ENCODE assay signal across 2 cellular contexts in the genomic region with DNA sequence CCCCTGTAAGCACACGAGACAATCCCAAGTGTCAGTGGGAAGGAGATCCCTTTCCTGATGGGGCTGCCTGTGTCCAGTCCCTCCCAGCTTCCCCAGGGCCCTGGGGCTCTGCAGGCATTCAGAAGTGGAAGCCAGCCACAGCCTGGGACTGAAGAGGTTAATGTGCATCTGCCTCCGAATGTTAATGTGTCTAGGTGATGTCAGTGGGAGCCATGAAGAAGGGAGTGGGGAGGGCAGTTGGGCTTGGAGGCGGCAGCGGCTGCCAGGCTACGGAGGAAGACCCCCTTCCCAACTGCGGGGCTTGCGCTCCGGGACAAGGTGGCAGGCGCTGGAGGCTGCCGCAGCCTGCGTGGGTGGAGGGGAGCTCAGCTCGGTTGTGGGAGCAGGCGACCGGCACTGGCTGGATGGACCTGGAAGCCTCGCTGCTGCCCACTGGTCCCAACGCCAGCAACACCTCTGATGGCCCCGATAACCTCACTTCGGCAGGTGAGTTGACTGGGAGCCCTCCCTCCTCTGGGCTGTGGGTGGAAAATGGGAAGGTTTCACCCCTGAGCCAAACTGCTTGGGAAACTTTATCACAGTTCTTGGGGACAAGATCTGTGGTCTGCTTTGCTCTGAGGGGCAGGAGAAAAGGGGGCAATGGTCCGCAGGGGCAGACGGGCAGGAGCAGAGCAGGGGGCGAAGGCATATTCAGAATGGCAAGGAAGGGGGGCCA.
TF ChIP-seq lines count a peak whose summit lies in the region.

A gene with protein sequence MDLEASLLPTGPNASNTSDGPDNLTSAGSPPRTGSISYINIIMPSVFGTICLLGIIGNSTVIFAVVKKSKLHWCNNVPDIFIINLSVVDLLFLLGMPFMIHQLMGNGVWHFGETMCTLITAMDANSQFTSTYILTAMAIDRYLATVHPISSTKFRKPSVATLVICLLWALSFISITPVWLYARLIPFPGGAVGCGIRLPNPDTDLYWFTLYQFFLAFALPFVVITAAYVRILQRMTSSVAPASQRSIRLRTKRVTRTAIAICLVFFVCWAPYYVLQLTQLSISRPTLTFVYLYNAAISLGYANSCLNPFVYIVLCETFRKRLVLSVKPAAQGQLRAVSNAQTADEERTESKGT (plus strand): TSS at position 236 of the 715 bp plus-strand sequence. CDS start 169 bp downstream, at position 405.

TF ChIP-seq in SK-N-SH, 30 proteins besides CTCF, POLR2A, EP300 and RAD21:
- TF ChIP-seq, protein P1, sequence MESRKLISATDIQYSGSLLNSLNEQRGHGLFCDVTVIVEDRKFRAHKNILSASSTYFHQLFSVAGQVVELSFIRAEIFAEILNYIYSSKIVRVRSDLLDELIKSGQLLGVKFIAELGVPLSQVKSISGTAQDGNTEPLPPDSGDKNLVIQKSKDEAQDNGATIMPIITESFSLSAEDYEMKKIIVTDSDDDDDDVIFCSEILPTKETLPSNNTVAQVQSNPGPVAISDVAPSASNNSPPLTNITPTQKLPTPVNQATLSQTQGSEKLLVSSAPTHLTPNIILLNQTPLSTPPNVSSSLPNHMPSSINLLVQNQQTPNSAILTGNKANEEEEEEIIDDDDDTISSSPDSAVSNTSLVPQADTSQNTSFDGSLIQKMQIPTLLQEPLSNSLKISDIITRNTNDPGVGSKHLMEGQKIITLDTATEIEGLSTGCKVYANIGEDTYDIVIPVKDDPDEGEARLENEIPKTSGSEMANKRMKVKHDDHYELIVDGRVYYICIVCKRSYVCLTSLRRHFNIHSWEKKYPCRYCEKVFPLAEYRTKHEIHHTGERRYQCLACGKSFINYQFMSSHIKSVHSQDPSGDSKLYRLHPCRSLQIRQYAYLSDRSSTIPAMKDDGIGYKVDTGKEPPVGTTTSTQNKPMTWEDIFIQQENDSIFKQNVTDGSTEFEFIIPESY (IDR thresholded peaks at IDR 0.05; ENCODE audit: borderline replicate concordance, low read depth) = no peak
- TF ChIP-seq, protein P2, sequence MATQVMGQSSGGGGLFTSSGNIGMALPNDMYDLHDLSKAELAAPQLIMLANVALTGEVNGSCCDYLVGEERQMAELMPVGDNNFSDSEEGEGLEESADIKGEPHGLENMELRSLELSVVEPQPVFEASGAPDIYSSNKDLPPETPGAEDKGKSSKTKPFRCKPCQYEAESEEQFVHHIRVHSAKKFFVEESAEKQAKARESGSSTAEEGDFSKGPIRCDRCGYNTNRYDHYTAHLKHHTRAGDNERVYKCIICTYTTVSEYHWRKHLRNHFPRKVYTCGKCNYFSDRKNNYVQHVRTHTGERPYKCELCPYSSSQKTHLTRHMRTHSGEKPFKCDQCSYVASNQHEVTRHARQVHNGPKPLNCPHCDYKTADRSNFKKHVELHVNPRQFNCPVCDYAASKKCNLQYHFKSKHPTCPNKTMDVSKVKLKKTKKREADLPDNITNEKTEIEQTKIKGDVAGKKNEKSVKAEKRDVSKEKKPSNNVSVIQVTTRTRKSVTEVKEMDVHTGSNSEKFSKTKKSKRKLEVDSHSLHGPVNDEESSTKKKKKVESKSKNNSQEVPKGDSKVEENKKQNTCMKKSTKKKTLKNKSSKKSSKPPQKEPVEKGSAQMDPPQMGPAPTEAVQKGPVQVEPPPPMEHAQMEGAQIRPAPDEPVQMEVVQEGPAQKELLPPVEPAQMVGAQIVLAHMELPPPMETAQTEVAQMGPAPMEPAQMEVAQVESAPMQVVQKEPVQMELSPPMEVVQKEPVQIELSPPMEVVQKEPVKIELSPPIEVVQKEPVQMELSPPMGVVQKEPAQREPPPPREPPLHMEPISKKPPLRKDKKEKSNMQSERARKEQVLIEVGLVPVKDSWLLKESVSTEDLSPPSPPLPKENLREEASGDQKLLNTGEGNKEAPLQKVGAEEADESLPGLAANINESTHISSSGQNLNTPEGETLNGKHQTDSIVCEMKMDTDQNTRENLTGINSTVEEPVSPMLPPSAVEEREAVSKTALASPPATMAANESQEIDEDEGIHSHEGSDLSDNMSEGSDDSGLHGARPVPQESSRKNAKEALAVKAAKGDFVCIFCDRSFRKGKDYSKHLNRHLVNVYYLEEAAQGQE (IDR thresholded peaks at IDR 0.05; ENCODE audit: low read depth, low read length) = no peak
- TF ChIP-seq NFIC (IDR thresholded peaks at IDR 0.05; ENCODE audit: borderline replicate concordance) = no peak
- TF ChIP-seq GABPA (IDR thresholded peaks at IDR 0.05; ENCODE audit: low read depth) = no peak
- TF ChIP-seq TCF12 (IDR thresholded peaks at IDR 0.05) = no peak
- TF ChIP-seq, protein P3, sequence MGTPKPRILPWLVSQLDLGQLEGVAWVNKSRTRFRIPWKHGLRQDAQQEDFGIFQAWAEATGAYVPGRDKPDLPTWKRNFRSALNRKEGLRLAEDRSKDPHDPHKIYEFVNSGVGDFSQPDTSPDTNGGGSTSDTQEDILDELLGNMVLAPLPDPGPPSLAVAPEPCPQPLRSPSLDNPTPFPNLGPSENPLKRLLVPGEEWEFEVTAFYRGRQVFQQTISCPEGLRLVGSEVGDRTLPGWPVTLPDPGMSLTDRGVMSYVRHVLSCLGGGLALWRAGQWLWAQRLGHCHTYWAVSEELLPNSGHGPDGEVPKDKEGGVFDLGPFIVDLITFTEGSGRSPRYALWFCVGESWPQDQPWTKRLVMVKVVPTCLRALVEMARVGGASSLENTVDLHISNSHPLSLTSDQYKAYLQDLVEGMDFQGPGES (IDR thresholded peaks at IDR 0.05; ENCODE audit: low read depth, low read length) = no peak
- TF ChIP-seq SIN3A (IDR thresholded peaks at IDR 0.05; ENCODE audit: borderline replicate concordance, low read depth, low read length) = no peak
- TF ChIP-seq MXI1 (IDR thresholded peaks at IDR 0.05; ENCODE audit: low read depth, low read length) = no peak
- TF ChIP-seq YY1 (IDR thresholded peaks at IDR 0.05; ENCODE audit: low read depth) = no peak
- TF ChIP-seq SMC3 (IDR thresholded peaks at IDR 0.05; ENCODE audit: low read depth, low read length) = no peak
- TF ChIP-seq, protein P4, sequence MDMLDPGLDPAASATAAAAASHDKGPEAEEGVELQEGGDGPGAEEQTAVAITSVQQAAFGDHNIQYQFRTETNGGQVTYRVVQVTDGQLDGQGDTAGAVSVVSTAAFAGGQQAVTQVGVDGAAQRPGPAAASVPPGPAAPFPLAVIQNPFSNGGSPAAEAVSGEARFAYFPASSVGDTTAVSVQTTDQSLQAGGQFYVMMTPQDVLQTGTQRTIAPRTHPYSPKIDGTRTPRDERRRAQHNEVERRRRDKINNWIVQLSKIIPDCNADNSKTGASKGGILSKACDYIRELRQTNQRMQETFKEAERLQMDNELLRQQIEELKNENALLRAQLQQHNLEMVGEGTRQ (IDR thresholded peaks at IDR 0.05; ENCODE audit: borderline replicate concordance, low read depth, low read length) = no peak
- no peak for TF ChIP-seq TAF1 (IDR thresholded peaks at IDR 0.05; ENCODE audit: borderline replicate concordance, low read depth, low read length)
- no peak for TF ChIP-seq RXRA (IDR thresholded peaks at IDR 0.05; ENCODE audit: borderline replicate concordance, low read depth)
- no peak for TF ChIP-seq GATA2 (CRISPR knock-in tag; IDR thresholded peaks at IDR 0.05)
- TF ChIP-seq POLR2AphosphoS5 (IDR thresholded peaks at IDR 0.05; ENCODE audit: low read depth, low read length) = no peak
- TF ChIP-seq RFX5 (IDR thresholded peaks at IDR 0.05; ENCODE audit: low read length) = no peak
TF ChIP-seq in SK-N-SH: peak in this region for 0.

TF ChIP-seq in liver, 16 proteins besides CTCF, POLR2A, EP300 and RAD21 (continued from another document):
- TF ChIP-seq, protein P1 (IDR thresholded peaks at IDR 0.05) = no peak
- TF ChIP-seq FOXA1 (IDR thresholded peaks at IDR 0.05) (no peak), TAF1 (conservative IDR thresholded peaks at IDR 0.05) (no peak), EGR1 (IDR thresholded peaks at IDR 0.05; ENCODE audit: low read depth in 2 of 2) (peak; percentile 33 to 88), FOXA2 (IDR thresholded peaks at IDR 0.05) (no peak), NR2F2 (IDR thresholded peaks at IDR 0.05) (no peak), GABPA (IDR thresholded peaks at IDR 0.05 in 1 of 2, conservative IDR thresholded peaks at IDR 0.05 in 1 of 2) (no peak), YY1 (IDR thresholded peaks at IDR 0.05) (no peak), SP1 (IDR thresholded peaks at IDR 0.05) (no peak)
- TF ChIP-seq, protein P2 (IDR thresholded peaks at IDR 0.05) = no peak
- TF ChIP-seq, protein P5, sequence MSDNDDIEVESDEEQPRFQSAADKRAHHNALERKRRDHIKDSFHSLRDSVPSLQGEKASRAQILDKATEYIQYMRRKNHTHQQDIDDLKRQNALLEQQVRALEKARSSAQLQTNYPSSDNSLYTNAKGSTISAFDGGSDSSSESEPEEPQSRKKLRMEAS (IDR thresholded peaks at IDR 0.05) = no peak
